Comparison of ENCODE assay signal across 7 cellular contexts in genomic region chr1:88003255-88003654, GRCh38.
"Had no signal": no experiment of that assay in that cellular context is flagged by ENCODE, and none has a peak within 500 bp of the region (broad histone marks: within the 10 kb centered on the region; RNA-seq: fewer than 3 reads in every experiment).

No MANE protein-coding gene starts in this region.

- DNase-seq: GDM1, GF-D8 had no signal

- FAIRE-seq: G401.6, GM12891, GM12892, GM18507, GM19239 had no signal
